8 cellular contexts compared by ENCODE assay signal in genomic region chr9:136512651-136513066, GRCh38. TPM values are rescaled to one million over a fixed set of nuclear protein-coding genes. Genes with fewer than 3 reads are reported as not detected.
DNase-seq lines count a peak whose midpoint lies in the region; FAIRE-seq and TF ChIP-seq lines count a peak whose summit lies in the region.
"Had no signal": no experiment of that assay in that cellular context is flagged by ENCODE, and none has a peak within 500 bp of the region (broad histone marks: within the 10 kb centered on the region; RNA-seq: fewer than 3 reads in every experiment).

No MANE protein-coding gene starts in this region.

- WGBS in stomach, 5 donors = 77 to 92% (median 84%) methylated on average over 2 to 13 of the region's 13 CpGs

- H3K27me3 ChIP-seq in stomach = no peaks in the 10 kb centered on the region
- H3K27me3 ChIP-seq: neutrophil had no signal

- H3K36me3 Mint-ChIP-seq in Calu3 (ENCODE audit: insufficient read depth, unreplicated experiment) = peaks cover 10% of the 10 kb centered on the region

- H3K9me3 ChIP-seq in kidney (ENCODE audit: control insufficient read depth in 1 of 2, low read length in 2 of 2) = no peaks in the 10 kb centered on the region
- H3K9me3 ChIP-seq in stomach = no peaks in the 10 kb centered on the region
- H3K9me3 ChIP-seq: neutrophil had no signal

- H3K36me3 ChIP-seq in kidney (ENCODE audit: control insufficient read depth in 1 of 2, insufficient read depth in 2 of 2, low read length in 2 of 2) = peaks cover 12 to 46% of the 10 kb centered on the region in 2 donors
- H3K36me3 ChIP-seq in stomach = peaks cover 74 to 100% (median 100%) of the 10 kb centered on the region in 4 donors

- FAIRE-seq in kidney (lab: Jason Lieb, UNC) = no peak

- TF ChIP-seq EP300 in stomach (IDR thresholded peaks at IDR 0.05) = no peak

- H3K9ac ChIP-seq in kidney (ENCODE audit: low read length in 2 of 2) = no peak overlapping the region

- no peaks in the 10 kb centered on the region for H3K4me1 Mint-ChIP-seq in Calu3 (ENCODE audit: low read depth, unreplicated experiment)

- no peak overlapping the region for H3K27ac Mint-ChIP-seq in Calu3 (ENCODE audit: unreplicated experiment)

- DNase-seq in HPDE6-E6E7 (ENCODE audit: extremely low spot score) (peak; percentile 55), kidney (no peak), stomach (no peak), SKM-1 treated with dmso at 0.1 percent for 144 hours (lab: John Stamatoyannopoulos, UW; ENCODE audit: unreplicated experiment) (no peak), Calu3 (no peak), NCI-H187 treated with DMSO at 0.1 percent for 48 hours (lab: John Stamatoyannopoulos, UW) (no peak)
- peak; percentile 49 for DNase-seq in activated T-cell treated with anti-CD3 and anti-CD28 coated beads, Interleukin-2, amount 50 U/mL, for 1 hour

- BruUV-seq in Calu3 (replicated peaks; lab: Mats Ljungman, UMichigan) = no TSS peak

- H3K27ac ChIP-seq in kidney (ENCODE audit: low read depth in 2 of 2, low read length in 2 of 2) = peak overlapping the region; percentile 76 to 81
- peak overlapping the region; percentile 23 to 73 (median 68) for H3K27ac ChIP-seq in stomach
- H3K27ac ChIP-seq: neutrophil had no signal

- no peaks in the 10 kb centered on the region for H3K9me3 Mint-ChIP-seq in Calu3 (ENCODE audit: low read depth, unreplicated experiment)

- peaks cover 0 to 16% of the 10 kb centered on the region in 2 donors for H3K4me1 ChIP-seq in kidney (ENCODE audit: control insufficient read depth in 1 of 2, insufficient read depth in 1 of 2, low read depth in 1 of 2, low read length in 2 of 2)
- peaks cover 0 to 6% (median 0%) of the 10 kb centered on the region in 4 donors for H3K4me1 ChIP-seq in stomach

- no peak overlapping the region for H3K4me3 Mint-ChIP-seq in Calu3 (ENCODE audit: low read depth, unreplicated experiment)

- CTCF ChIA-PET in Calu3 (lab: Charles Lee) = no interaction called here

- intact Hi-C loops in kidney (cut with DNase I) (no loop called here), stomach (cut with DNase I; ENCODE audit: low total_unique reads) (no loop called here), Calu3 (cut with micrococcal nuclease; ENCODE audit: unreplicated experiment) (no loop called here)

- H3K4me3 ChIP-seq in kidney (ENCODE audit: low read length in 2 of 2) (no peak overlapping the region), stomach (no peak overlapping the region)

- TF ChIP-seq CTCF in kidney (IDR thresholded peaks at IDR 0.05; ENCODE audit: borderline replicate concordance, extremely low read depth, insufficient read depth) (no peak), stomach (IDR thresholded peaks at IDR 0.05) (no peak), Calu3 (IDR thresholded peaks at IDR 0.05; ENCODE audit: unreplicated experiment) (no peak)

- no peak for TF ChIP-seq POLR2A in stomach (IDR thresholded peaks at IDR 0.05)

- H3K27me3 Mint-ChIP-seq in Calu3 (ENCODE audit: unreplicated experiment) = no peaks in the 10 kb centered on the region

RNA-seq across cellular contexts. Expression of gene SEC16A, which starts 29.8 kb away (rescaled TPM):
- total RNA-seq in kidney (67.1 TPM), stomach (100 to 1,000 TPM in 1 of 5 donors, 10 to 100 TPM in 4; 14.6 to 105 (median 60.3) TPM), Calu3 (2022) (48.9 and 49.6 TPM in 2 replicates)
- polyA plus RNA-seq in kidney (ENCODE audit: insufficient read depth, low read depth, low replicate concordance) (37.0 TPM), stomach (10 to 100 TPM; 29.9 to 44.2 (median 32.2) TPM)

RNA-seq across cellular contexts. Expression of gene NOTCH1, which starts 33.2 kb away (rescaled TPM):
- total RNA-seq in kidney = 77.2 TPM
- 6.5 TPM for polyA plus RNA-seq in kidney (ENCODE audit: insufficient read depth, low read depth, low replicate concordance)
- 100 to 1,000 TPM in 1 of 5 donors, 10 to 100 TPM in 4; 18.4 to 338 (median 62.5) TPM for total RNA-seq in stomach
- polyA plus RNA-seq in stomach = 1 to 10 TPM; 1.4 to 7.9 (median 2.3) TPM
- total RNA-seq in Calu3 (2022) = 11.7 and 17.7 TPM in 2 replicates

Comparison
In these comparisons a context has a peak if more than half of its experiments do, and no peak if none do; other contexts are left out.
1. DNase-seq: peak in HPDE6-E6E7 (single experiment) and activated T-cell treated with anti-CD3 and anti-CD28 coated beads, Interleukin-2, amount 50 U/mL, for 1 hour (single experiment); none in kidney (single experiment), stomach (single experiment), SKM-1 treated with dmso at 0.1 percent for 144 hours (single experiment), Calu3 (single experiment) and NCI-H187 treated with DMSO at 0.1 percent for 48 hours (single experiment).